In genomic region chr1:150151291-150152181, GRCh38 we compare ENCODE assay signal across 8 cellular contexts. TPM values are rescaled to one million over a fixed set of nuclear protein-coding genes. Genes with fewer than 3 reads are reported as not detected.
DNase-seq lines count a peak whose midpoint lies in the region; ATAC-seq and TF ChIP-seq lines count a peak whose summit lies in the region.

No MANE protein-coding gene starts in this region.

- H3K79me2 ChIP-seq in hepatocyte, result peaks cover 35% of the 10 kb centered on the region

- no peak overlapping the region for H2AFZ ChIP-seq in hepatocyte

- H3K9me3 Mint-ChIP-seq in Caco-2 (ENCODE audit: unreplicated experiment), result no peaks in the 10 kb centered on the region

- H3K36me3 Mint-ChIP-seq in Caco-2 (ENCODE audit: insufficient read depth, unreplicated experiment), result no peaks in the 10 kb centered on the region

- H3K27ac Mint-ChIP-seq in Caco-2 (ENCODE audit: unreplicated experiment), result no peak overlapping the region

- H3K27ac ChIP-seq in hepatocyte, result peak overlapping the region; percentile 88

- peaks cover 2% of the 10 kb centered on the region for H3K27me3 ChIP-seq in Caco-2 (replicated peaks; ENCODE audit: control insufficient read depth, insufficient read depth, low read length)
- peaks cover 6% of the 10 kb centered on the region for H3K27me3 ChIP-seq in hepatocyte

- TF ChIP-seq POLR2A in NB4 (IDR thresholded peaks at IDR 0.05; ENCODE audit: extremely low read depth, insufficient read length), result no peak

- H3K4me2 ChIP-seq in hepatocyte, result peak overlapping the region; percentile 91

- 46% methylated on average over 15 of the region's 15 CpGs for WGBS in hepatocyte (ENCODE audit: low lambda C conversion rate, missing lambda C conversion rate)

- H3K4me3 Mint-ChIP-seq in Caco-2 (ENCODE audit: unreplicated experiment), result peak overlapping the region; percentile 74

- no peak for TF ChIP-seq CTCF in Caco-2 (IDR thresholded peaks at IDR 0.05; ENCODE audit: insufficient read depth in 1 of 2, low read depth in 1 of 2, low read length in 1 of 2, severe bottlenecking in 1 of 2, unreplicated experiment in 1 of 2)
- no peak for TF ChIP-seq CTCF in NB4 (IDR thresholded peaks at IDR 0.05; ENCODE audit: low read depth, low read length)
- TF ChIP-seq CTCF in hepatocyte (IDR thresholded peaks at IDR 0.05; ENCODE audit: poor library complexity), result no peak

- BruUV-seq in Caco-2 (replicated peaks; lab: Mats Ljungman, UMichigan), result no TSS peak

- no peaks in the 10 kb centered on the region for H3K9me2 ChIP-seq in hepatocyte (replicated peaks; ENCODE audit: insufficient read depth)

- H4K20me1 ChIP-seq in hepatocyte (ENCODE audit: insufficient read depth, poor library complexity, severe bottlenecking), result peaks cover 6% of the 10 kb centered on the region

- ATAC-seq in HG02981 (IDR thresholded peaks at IDR 0.05; ENCODE audit: unreplicated experiment) (no peak), HG02938 (IDR thresholded peaks at IDR 0.05; ENCODE audit: unreplicated experiment) (no peak)

- POLR2A ChIA-PET in Caco-2 (lab: Charles Lee), result no interaction called here

- CTCF ChIA-PET in Caco-2 (lab: Charles Lee), result interaction anchor here (0.7 to 1.6 kb wide), 2 partner anchors 10 to 36 kb away, joined by 3 to 4 read pairs; no protein-coding TSS in a partner anchor

- H3K4me1 ChIP-seq in Caco-2 (no peaks in the 10 kb centered on the region), hepatocyte (ENCODE audit: insufficient read depth) (peaks cover 8% of the 10 kb centered on the region)

- no peak for DNase-seq in Caco-2
- DNase-seq in NB4 (ENCODE audit: low read depth), result peak; percentile 73
- peak; percentile 82 for DNase-seq in activated gamma-delta T cell treated with Interleukin-2 at 50 U/mL for 16 hours
- no peak for DNase-seq in hepatocyte (ENCODE audit: low spot score)
- DNase-seq in stimulated activated CD4-positive, alpha-beta T cell treated with anti-CD3 and anti-CD28 coated beads, Interleukin-2, amount 100 ng/mL, for 4 hours (ENCODE audit: low read depth), result peak; percentile 43
- DNase-seq in NCI-H146 (lab: John Stamatoyannopoulos, UW), result no peak

- H3K9me3 ChIP-seq in Caco-2, result no peaks in the 10 kb centered on the region
- H3K9me3 ChIP-seq in hepatocyte (ENCODE audit: low read depth), result no peaks in the 10 kb centered on the region

- H3K4me3 ChIP-seq in Caco-2 (ENCODE audit: low read depth, low read length) (no peak overlapping the region), NB4 (ENCODE audit: low read depth, low read length) (peak overlapping the region; percentile 81), hepatocyte (peak overlapping the region; percentile 92)

- no peaks in the 10 kb centered on the region for H3K4me1 Mint-ChIP-seq in Caco-2 (ENCODE audit: low read depth, unreplicated experiment)

- peaks cover 2% of the 10 kb centered on the region for H3K27me3 Mint-ChIP-seq in Caco-2 (ENCODE audit: insufficient read depth, unreplicated experiment)

- H3K36me3 ChIP-seq in Caco-2 (ENCODE audit: control insufficient read depth, insufficient read depth, low read length), result no peaks in the 10 kb centered on the region
- no peaks in the 10 kb centered on the region for H3K36me3 ChIP-seq in hepatocyte (replicated peaks; ENCODE audit: insufficient read depth, low read depth)

- intact Hi-C loops in Caco-2 (cut with micrococcal nuclease; ENCODE audit: unreplicated experiment), result no loop called here

RNA-seq across cellular contexts. Expression of gene PLEKHO1, which starts 1.8 kb away (rescaled TPM):
- total RNA-seq in Caco-2 (2022), result 2.1 and 3.6 TPM in 2 replicates
- 12.1 and 23.7 TPM in 2 replicates for total RNA-seq in hepatocyte
- polyA plus RNA-seq in hepatocyte, result 33.0 and 38.2 TPM in 2 replicates

Comparison
In these comparisons a context has a peak if more than half of its experiments do, and no peak if none do; other contexts are left out.
1. DNase-seq: peak in NB4 (single experiment), activated gamma-delta T cell treated with Interleukin-2 at 50 U/mL for 16 hours (single experiment) and stimulated activated CD4-positive, alpha-beta T cell treated with anti-CD3 and anti-CD28 coated beads, Interleukin-2, amount 100 ng/mL, for 4 hours (single experiment); none in Caco-2 (0 of 2), hepatocyte (single experiment) and NCI-H146 (single experiment).